ENCODE assay signal across 8 cellular contexts in the genomic region with DNA sequence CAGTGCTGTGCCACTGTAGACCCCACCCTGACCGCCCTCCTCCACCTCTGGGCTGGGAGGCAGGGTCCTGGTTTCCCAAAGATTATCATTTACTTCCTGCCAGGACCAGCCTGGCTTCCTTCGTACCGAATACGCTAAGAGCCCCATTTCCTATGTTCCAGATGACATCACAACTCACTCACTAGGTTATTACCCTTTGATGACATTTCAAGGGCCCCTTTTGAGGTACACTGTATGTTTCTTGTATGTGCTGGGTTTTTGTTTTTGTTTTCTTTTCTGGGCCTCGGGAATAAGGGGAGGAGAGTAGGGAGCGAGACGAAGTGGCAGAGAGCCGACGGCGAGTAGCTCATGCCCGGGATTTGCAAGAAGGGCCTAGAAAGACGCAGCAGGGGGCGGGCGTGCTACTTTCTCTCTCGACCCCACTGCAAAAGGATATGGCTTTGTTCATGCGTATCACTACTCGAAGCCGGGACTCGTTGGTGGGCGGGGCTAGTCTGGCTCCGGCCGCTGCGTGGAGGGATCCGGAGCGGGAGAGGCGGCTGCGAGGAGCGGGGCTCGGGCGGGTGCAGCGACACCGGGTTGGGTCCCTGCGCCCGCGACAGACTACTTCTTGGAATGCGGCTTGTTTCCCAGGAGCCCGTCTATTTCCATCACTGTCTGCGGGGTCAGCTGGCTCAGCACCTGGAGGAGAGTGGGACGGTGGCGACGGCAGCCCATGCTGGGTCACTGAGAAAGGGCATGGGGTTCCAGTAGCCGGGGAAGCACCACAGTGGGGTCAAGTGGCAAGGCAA. TPM values are rescaled to one million over a fixed set of nuclear protein-coding genes. Genes with fewer than 3 reads are reported as not detected.
DNase-seq lines count a peak whose midpoint lies in the region; ATAC-seq and TF ChIP-seq lines count a peak whose summit lies in the region.

No MANE protein-coding gene starts in this region.

- DNase-seq in AG20443 (ENCODE audit: low spot score) = peak; percentile 87
- DNase-seq in activated T-cell treated with anti-CD3 and anti-CD28 coated beads for 4 hours = peak; percentile 74
- DNase-seq in epithelial cell of esophagus (ENCODE audit: low read depth) = peak; percentile 69
- DNase-seq in mucosa of descending colon = peak; percentile 92 to 93 (median 92)
- DNase-seq in stimulated activated CD8-positive, alpha-beta memory T cell treated with anti-CD3 and anti-CD28 coated beads, Interleukin-15, amount 100 ng/mL, for 4 hours (ENCODE audit: low read depth in 2 of 2) = peak; percentile 58 to 67
- DNase-seq in cortex of kidney (lab: John Stamatoyannopoulos, UW) = no peak

- H3K4me3 ChIP-seq in HUES6 (ENCODE audit: low read depth, low read length) (peak overlapping the region; percentile 45), epithelial cell of esophagus (ENCODE audit: low read length) (peak overlapping the region; percentile 40), mucosa of descending colon (no peak overlapping the region)

- H3K4me1 ChIP-seq in HUES6 (ENCODE audit: control insufficient read depth, insufficient read depth, low read length) (peaks cover 10% of the 10 kb centered on the region), mucosa of descending colon (ENCODE audit: low read depth) (no peaks in the 10 kb centered on the region)

- peaks cover 76% of the 10 kb centered on the region for H3K27me3 ChIP-seq in HUES6 (ENCODE audit: control insufficient read depth, insufficient read depth, low read length)

- H3K36me3 ChIP-seq in HUES6 (ENCODE audit: control insufficient read depth, insufficient read depth, low read length) (no peaks in the 10 kb centered on the region), mucosa of descending colon (ENCODE audit: low read depth) (no peaks in the 10 kb centered on the region)

- TF ChIP-seq CTCF in epithelial cell of esophagus (IDR thresholded peaks at IDR 0.05; ENCODE audit: insufficient read depth, low read depth, low read length, missing control alignments) = no peak
- no peak for TF ChIP-seq CTCF in mucosa of descending colon (IDR thresholded peaks at IDR 0.05)

- no peak overlapping the region for H3K9ac ChIP-seq in HUES6 (ENCODE audit: low read length)

- no peak overlapping the region for H3K27ac ChIP-seq in HUES6 (ENCODE audit: low read depth, low read length)

- intact Hi-C loops in mucosa of descending colon (cut with DNase I, micrococcal nuclease) = no loop called here

- H3K9me3 ChIP-seq in HUES6 (ENCODE audit: control insufficient read depth, insufficient read depth, low read depth, low read length) (peaks cover 3% of the 10 kb centered on the region; the same call in 1 of the 2 replicates), mucosa of descending colon (no peaks in the 10 kb centered on the region)

- ATAC-seq in mucosa of descending colon = peak; percentile 98
- no peak for ATAC-seq in GM18520 (IDR thresholded peaks at IDR 0.05; ENCODE audit: unreplicated experiment)

RNA-seq across cellular contexts. Expression of a gene that starts 6.6 kb away (rescaled TPM):
- 1 to 10 TPM; 1.4 to 3.0 (median 2.4) TPM for total RNA-seq in mucosa of descending colon

RNA-seq across cellular contexts. Expression of a gene that starts 7.0 kb away (rescaled TPM):
- total RNA-seq in mucosa of descending colon = 1 to 10 TPM; 3.3 to 5.5 (median 3.9) TPM

RNA-seq across cellular contexts. Expression of a gene that starts 9.1 kb away (rescaled TPM):
- total RNA-seq in mucosa of descending colon = 100 to 1,000 TPM in 2 of 3 donors, 10 to 100 TPM in 1; 86.2 to 116 (median 114) TPM

RNA-seq across cellular contexts. Expression of a gene that starts 9.3 kb away (rescaled TPM):
- total RNA-seq in mucosa of descending colon = 10 to 100 TPM; 23.7 to 34.5 (median 31.4) TPM

RNA-seq across cellular contexts. Expression of a gene that starts 34.1 kb away (rescaled TPM):
- 100 to 1,000 TPM in 1 of 3 donors, 10 to 100 TPM in 2; 52.7 to 151 (median 56.5) TPM for total RNA-seq in mucosa of descending colon
